1 cellular context compared by ENCODE assay signal in the genomic region with DNA sequence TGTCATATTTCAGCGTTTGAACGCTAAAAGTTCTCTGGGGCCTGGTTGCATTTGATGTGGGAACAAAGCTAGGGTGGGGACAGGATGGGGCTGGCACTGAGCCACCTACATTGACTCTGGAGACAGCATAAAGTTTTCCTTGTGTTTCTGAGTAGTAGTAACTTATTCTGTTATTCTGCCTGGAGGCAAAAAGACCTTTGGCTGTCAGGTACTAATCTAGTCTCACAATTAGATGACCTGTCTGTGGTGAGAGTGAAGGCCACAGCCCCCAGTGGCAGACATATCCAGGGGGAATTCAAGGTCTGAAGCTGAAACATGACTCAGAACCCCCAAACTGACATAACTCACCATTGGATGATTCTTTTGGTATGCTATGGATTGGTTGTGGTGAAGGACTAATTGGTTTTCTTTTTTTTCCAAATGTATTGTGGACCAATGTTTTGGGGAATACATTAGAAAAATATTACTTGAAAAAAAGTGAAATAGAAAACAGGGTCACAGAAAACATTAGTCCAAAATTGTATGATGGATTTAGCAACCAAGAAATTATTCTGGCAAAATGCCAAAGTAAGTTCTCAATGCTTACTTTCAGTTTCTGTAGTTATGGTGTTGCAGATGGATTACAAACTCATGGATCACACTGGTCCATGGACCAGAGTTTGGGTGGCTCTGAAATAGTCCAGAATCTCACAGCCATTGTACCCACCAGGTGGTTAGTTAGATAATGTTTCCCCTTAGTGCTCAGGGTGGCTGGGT.
TF ChIP-seq lines count a peak whose summit lies in the region.

No MANE protein-coding gene starts in this region.

TF ChIP-seq in IMR-90, 13 proteins besides CTCF, POLR2A, EP300 and RAD21:
- TF ChIP-seq NFE2L2 (IDR thresholded peaks at IDR 0.05; ENCODE audit: low read depth, low read length) (no peak), RCOR1 (IDR thresholded peaks at IDR 0.05; ENCODE audit: insufficient replicate concordance, low read length) (no peak), BHLHE40 (IDR thresholded peaks at IDR 0.05; ENCODE audit: low read depth, low read length) (no peak), CHD1 (IDR thresholded peaks at IDR 0.05; ENCODE audit: low read depth, low read length) (no peak)
- TF ChIP-seq, protein P1, sequence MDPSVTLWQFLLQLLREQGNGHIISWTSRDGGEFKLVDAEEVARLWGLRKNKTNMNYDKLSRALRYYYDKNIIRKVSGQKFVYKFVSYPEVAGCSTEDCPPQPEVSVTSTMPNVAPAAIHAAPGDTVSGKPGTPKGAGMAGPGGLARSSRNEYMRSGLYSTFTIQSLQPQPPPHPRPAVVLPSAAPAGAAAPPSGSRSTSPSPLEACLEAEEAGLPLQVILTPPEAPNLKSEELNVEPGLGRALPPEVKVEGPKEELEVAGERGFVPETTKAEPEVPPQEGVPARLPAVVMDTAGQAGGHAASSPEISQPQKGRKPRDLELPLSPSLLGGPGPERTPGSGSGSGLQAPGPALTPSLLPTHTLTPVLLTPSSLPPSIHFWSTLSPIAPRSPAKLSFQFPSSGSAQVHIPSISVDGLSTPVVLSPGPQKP (IDR thresholded peaks at IDR 0.05; ENCODE audit: borderline replicate concordance, low read depth, low read length) = no peak
